ENCODE assay signal across 1 cellular context in the genomic region with DNA sequence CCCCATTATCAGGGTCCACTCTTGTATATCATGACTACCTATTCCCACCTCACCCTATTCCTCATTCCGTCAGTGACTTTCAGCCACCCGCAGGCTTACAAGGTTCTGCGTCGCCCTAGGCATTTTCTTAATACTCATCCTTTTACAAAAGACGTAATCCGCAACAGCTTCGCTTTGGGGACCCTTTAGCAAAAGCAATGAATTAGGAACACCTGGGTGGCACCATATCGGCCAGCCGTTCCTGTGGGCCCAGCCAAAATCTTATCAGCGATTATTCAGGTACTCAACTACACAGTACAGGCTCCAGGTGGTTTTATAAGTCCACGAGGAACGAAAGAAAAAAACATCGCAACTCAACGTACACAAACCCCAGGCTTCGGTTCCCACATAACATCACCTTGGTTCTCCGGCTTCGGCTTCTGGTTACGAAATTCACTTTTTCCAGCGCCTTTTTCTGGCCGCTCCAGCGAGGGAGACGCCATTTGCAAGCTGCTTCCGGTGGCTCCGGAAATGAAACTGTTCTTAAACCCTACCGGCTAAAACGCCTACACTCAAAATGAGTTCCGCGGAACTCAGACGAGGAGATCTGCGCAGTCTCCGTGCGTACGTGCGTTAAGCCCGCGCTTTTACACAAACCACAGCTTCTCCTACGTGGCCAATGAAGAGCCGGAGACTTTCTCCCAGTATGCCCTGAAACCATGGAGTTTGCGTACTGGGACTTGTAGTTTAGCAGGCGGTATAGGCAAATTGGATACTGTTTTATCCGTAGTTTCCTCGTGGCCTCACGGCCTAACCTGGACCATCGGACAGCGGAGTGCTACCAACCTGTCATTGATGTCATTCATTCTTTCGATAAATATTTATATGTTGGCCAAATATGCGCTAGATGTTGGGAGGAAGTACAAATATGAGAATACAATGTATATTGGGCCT.
TF ChIP-seq lines count a peak whose summit lies in the region.

A gene (minus strand): TSS at position 494 of the 933 bp plus-strand sequence. CDS start 12 bp downstream, at position 482.

TF ChIP-seq in HepG2, 621 proteins besides CTCF, POLR2A, EP300 and RAD21 (continued from another document and continues in another):
- TF ChIP-seq, protein P1, sequence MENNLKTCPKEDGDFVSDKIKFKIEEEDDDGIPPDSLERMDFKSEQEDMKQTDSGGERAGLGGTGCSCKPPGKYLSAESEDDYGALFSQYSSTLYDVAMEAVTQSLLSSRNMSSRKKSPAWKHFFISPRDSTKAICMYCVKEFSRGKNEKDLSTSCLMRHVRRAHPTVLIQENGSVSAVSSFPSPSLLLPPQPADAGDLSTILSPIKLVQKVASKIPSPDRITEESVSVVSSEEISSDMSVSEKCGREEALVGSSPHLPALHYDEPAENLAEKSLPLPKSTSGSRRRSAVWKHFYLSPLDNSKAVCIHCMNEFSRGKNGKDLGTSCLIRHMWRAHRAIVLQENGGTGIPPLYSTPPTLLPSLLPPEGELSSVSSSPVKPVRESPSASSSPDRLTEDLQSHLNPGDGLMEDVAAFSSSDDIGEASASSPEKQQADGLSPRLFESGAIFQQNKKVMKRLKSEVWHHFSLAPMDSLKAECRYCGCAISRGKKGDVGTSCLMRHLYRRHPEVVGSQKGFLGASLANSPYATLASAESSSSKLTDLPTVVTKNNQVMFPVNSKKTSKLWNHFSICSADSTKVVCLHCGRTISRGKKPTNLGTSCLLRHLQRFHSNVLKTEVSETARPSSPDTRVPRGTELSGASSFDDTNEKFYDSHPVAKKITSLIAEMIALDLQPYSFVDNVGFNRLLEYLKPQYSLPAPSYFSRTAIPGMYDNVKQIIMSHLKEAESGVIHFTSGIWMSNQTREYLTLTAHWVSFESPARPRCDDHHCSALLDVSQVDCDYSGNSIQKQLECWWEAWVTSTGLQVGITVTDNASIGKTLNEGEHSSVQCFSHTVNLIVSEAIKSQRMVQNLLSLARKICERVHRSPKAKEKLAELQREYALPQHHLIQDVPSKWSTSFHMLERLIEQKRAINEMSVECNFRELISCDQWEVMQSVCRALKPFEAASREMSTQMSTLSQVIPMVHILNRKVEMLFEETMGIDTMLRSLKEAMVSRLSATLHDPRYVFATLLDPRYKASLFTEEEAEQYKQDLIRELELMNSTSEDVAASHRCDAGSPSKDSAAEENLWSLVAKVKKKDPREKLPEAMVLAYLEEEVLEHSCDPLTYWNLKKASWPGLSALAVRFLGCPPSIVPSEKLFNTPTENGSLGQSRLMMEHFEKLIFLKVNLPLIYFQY (CRISPR knock-in tag; IDR thresholded peaks at IDR 0.05; ENCODE audit: borderline replicate concordance): peak; percentile 43; the same call in 1 of the 2 replicates
- TF ChIP-seq MIER2 (CRISPR knock-in tag; IDR thresholded peaks at IDR 0.05): peak; percentile 77; the same call in 1 of the 2 replicates
- no peak for TF ChIP-seq ZNF7 (CRISPR knock-in tag; IDR thresholded peaks at IDR 0.05)
- TF ChIP-seq HDAC6 (IDR thresholded peaks at IDR 0.05; ENCODE audit: low read depth, low read length): no peak; the same call in 1 of the 2 replicates
- TF ChIP-seq NCOA1 (CRISPR knock-in tag; IDR thresholded peaks at IDR 0.05): peak; percentile 73
- peak; percentile 80; the same call in 1 of the 2 replicates for TF ChIP-seq ZNF766 (CRISPR knock-in tag; IDR thresholded peaks at IDR 0.05; ENCODE audit: borderline replicate concordance)
- no peak for TF ChIP-seq ZNF468 (CRISPR knock-in tag; IDR thresholded peaks at IDR 0.05)
- TF ChIP-seq, protein P2, sequence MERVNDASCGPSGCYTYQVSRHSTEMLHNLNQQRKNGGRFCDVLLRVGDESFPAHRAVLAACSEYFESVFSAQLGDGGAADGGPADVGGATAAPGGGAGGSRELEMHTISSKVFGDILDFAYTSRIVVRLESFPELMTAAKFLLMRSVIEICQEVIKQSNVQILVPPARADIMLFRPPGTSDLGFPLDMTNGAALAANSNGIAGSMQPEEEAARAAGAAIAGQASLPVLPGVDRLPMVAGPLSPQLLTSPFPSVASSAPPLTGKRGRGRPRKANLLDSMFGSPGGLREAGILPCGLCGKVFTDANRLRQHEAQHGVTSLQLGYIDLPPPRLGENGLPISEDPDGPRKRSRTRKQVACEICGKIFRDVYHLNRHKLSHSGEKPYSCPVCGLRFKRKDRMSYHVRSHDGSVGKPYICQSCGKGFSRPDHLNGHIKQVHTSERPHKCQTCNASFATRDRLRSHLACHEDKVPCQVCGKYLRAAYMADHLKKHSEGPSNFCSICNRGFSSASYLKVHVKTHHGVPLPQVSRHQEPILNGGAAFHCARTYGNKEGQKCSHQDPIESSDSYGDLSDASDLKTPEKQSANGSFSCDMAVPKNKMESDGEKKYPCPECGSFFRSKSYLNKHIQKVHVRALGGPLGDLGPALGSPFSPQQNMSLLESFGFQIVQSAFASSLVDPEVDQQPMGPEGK (CRISPR knock-in tag; IDR thresholded peaks at IDR 0.05): no peak
- TF ChIP-seq TBP (CRISPR knock-in tag; IDR thresholded peaks at IDR 0.05): no peak
- peak in 1 of 2 experiments; percentile 95; a peak in 2 of 4 replicates for TF ChIP-seq KLF16 (CRISPR knock-in tag; IDR thresholded peaks at IDR 0.05)
- no peak for TF ChIP-seq ZNF768 (CRISPR knock-in tag; IDR thresholded peaks at IDR 0.05)
- TF ChIP-seq JARID2 (CRISPR knock-in tag; IDR thresholded peaks at IDR 0.05; ENCODE audit: insufficient replicate concordance): no peak
- no peak for TF ChIP-seq SRSF9 (IDR thresholded peaks at IDR 0.05; ENCODE audit: borderline replicate concordance, insufficient read depth, low read depth, low read length, poor library complexity, severe bottlenecking)
- TF ChIP-seq ZC3H4 (CRISPR knock-in tag; IDR thresholded peaks at IDR 0.05; ENCODE audit: borderline replicate concordance): no peak
- TF ChIP-seq, protein P3, sequence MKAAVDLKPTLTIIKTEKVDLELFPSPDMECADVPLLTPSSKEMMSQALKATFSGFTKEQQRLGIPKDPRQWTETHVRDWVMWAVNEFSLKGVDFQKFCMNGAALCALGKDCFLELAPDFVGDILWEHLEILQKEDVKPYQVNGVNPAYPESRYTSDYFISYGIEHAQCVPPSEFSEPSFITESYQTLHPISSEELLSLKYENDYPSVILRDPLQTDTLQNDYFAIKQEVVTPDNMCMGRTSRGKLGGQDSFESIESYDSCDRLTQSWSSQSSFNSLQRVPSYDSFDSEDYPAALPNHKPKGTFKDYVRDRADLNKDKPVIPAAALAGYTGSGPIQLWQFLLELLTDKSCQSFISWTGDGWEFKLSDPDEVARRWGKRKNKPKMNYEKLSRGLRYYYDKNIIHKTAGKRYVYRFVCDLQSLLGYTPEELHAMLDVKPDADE (CRISPR knock-in tag; IDR thresholded peaks at IDR 0.05): peak; percentile 41; the same call in 1 of the 2 replicates
- TF ChIP-seq, protein P4, sequence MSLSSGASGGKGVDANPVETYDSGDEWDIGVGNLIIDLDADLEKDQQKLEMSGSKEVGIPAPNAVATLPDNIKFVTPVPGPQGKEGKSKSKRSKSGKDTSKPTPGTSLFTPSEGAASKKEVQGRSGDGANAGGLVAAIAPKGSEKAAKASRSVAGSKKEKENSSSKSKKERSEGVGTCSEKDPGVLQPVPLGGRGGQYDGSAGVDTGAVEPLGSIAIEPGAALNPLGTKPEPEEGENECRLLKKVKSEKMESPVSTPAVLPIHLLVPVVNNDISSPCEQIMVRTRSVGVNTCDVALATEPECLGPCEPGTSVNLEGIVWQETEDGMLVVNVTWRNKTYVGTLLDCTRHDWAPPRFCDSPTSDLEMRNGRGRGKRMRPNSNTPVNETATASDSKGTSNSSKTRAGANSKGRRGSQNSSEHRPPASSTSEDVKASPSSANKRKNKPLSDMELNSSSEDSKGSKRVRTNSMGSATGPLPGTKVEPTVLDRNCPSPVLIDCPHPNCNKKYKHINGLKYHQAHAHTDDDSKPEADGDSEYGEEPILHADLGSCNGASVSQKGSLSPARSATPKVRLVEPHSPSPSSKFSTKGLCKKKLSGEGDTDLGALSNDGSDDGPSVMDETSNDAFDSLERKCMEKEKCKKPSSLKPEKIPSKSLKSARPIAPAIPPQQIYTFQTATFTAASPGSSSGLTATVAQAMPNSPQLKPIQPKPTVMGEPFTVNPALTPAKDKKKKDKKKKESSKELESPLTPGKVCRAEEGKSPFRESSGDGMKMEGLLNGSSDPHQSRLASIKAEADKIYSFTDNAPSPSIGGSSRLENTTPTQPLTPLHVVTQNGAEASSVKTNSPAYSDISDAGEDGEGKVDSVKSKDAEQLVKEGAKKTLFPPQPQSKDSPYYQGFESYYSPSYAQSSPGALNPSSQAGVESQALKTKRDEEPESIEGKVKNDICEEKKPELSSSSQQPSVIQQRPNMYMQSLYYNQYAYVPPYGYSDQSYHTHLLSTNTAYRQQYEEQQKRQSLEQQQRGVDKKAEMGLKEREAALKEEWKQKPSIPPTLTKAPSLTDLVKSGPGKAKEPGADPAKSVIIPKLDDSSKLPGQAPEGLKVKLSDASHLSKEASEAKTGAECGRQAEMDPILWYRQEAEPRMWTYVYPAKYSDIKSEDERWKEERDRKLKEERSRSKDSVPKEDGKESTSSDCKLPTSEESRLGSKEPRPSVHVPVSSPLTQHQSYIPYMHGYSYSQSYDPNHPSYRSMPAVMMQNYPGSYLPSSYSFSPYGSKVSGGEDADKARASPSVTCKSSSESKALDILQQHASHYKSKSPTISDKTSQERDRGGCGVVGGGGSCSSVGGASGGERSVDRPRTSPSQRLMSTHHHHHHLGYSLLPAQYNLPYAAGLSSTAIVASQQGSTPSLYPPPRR (CRISPR knock-in tag; IDR thresholded peaks at IDR 0.05; ENCODE audit: borderline replicate concordance): no peak
- peak; percentile 74 for TF ChIP-seq MED8 (CRISPR knock-in tag; IDR thresholded peaks at IDR 0.05; ENCODE audit: insufficient replicate concordance)
- peak; percentile 76; the same call in 1 of the 2 replicates for TF ChIP-seq TBX2 (CRISPR knock-in tag; IDR thresholded peaks at IDR 0.05; ENCODE audit: borderline replicate concordance)
- TF ChIP-seq, protein P5, sequence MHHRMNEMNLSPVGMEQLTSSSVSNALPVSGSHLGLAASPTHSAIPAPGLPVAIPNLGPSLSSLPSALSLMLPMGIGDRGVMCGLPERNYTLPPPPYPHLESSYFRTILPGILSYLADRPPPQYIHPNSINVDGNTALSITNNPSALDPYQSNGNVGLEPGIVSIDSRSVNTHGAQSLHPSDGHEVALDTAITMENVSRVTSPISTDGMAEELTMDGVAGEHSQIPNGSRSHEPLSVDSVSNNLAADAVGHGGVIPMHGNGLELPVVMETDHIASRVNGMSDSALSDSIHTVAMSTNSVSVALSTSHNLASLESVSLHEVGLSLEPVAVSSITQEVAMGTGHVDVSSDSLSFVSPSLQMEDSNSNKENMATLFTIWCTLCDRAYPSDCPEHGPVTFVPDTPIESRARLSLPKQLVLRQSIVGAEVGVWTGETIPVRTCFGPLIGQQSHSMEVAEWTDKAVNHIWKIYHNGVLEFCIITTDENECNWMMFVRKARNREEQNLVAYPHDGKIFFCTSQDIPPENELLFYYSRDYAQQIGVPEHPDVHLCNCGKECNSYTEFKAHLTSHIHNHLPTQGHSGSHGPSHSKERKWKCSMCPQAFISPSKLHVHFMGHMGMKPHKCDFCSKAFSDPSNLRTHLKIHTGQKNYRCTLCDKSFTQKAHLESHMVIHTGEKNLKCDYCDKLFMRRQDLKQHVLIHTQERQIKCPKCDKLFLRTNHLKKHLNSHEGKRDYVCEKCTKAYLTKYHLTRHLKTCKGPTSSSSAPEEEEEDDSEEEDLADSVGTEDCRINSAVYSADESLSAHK (CRISPR knock-in tag; IDR thresholded peaks at IDR 0.05; ENCODE audit: borderline replicate concordance): no peak
- TF ChIP-seq ZNF546 (CRISPR knock-in tag; conservative IDR thresholded peaks at IDR 0.05): peak; percentile 35; the same call in 1 of the 2 replicates
- TF ChIP-seq SIN3A (IDR thresholded peaks at IDR 0.05; ENCODE audit: borderline replicate concordance, low read depth, low read length): peak; percentile 81; the same call in 1 of the 2 replicates
- TF ChIP-seq ZNF720 (CRISPR knock-in tag; IDR thresholded peaks at IDR 0.05): no peak
- peak; percentile 89; the same call in 1 of the 2 replicates for TF ChIP-seq XBP1 (CRISPR knock-in tag; IDR thresholded peaks at IDR 0.05)
- 0 out of 2 replicates have a peak, but pooled peaks have one; percentile 43 for TF ChIP-seq FOXO1 (CRISPR knock-in tag; IDR thresholded peaks at IDR 0.05)
- TF ChIP-seq, protein P6, sequence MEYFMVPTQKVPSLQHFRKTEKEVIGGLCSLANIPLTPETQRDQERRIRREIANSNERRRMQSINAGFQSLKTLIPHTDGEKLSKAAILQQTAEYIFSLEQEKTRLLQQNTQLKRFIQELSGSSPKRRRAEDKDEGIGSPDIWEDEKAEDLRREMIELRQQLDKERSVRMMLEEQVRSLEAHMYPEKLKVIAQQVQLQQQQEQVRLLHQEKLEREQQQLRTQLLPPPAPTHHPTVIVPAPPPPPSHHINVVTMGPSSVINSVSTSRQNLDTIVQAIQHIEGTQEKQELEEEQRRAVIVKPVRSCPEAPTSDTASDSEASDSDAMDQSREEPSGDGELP (IDR thresholded peaks at IDR 0.05; ENCODE audit: borderline replicate concordance, low read depth): peak; percentile 60; the same call in 1 of the 2 replicates
- no peak for TF ChIP-seq ZNF570 (CRISPR knock-in tag; IDR thresholded peaks at IDR 0.05; ENCODE audit: borderline replicate concordance)
- no peak for TF ChIP-seq NFIB (CRISPR knock-in tag; IDR thresholded peaks at IDR 0.05; ENCODE audit: borderline replicate concordance)
- no peak for TF ChIP-seq NCOR1 (IDR thresholded peaks at IDR 0.05; ENCODE audit: borderline replicate concordance, low read length)
- TF ChIP-seq TOE1 (CRISPR knock-in tag; IDR thresholded peaks at IDR 0.05): 0 out of 2 replicates have a peak, but pooled peaks have one; percentile 73
- TF ChIP-seq ZNF83 (CRISPR knock-in tag; IDR thresholded peaks at IDR 0.05; ENCODE audit: borderline replicate concordance): 0 out of 2 replicates have a peak, but pooled peaks have one; percentile 51
- no peak for TF ChIP-seq PTBP1 (IDR thresholded peaks at IDR 0.05; ENCODE audit: low read depth, low read length, poor library complexity, severe bottlenecking)
- TF ChIP-seq GATAD1 (CRISPR knock-in tag; IDR thresholded peaks at IDR 0.05): peak; percentile 99
- TF ChIP-seq HCFC1 (IDR thresholded peaks at IDR 0.05; ENCODE audit: low read depth, low read length): peak; percentile 81
- peak; percentile 83; the same call in 1 of the 2 replicates for TF ChIP-seq ZNF20 (CRISPR knock-in tag; IDR thresholded peaks at IDR 0.05)
- TF ChIP-seq, protein P7, sequence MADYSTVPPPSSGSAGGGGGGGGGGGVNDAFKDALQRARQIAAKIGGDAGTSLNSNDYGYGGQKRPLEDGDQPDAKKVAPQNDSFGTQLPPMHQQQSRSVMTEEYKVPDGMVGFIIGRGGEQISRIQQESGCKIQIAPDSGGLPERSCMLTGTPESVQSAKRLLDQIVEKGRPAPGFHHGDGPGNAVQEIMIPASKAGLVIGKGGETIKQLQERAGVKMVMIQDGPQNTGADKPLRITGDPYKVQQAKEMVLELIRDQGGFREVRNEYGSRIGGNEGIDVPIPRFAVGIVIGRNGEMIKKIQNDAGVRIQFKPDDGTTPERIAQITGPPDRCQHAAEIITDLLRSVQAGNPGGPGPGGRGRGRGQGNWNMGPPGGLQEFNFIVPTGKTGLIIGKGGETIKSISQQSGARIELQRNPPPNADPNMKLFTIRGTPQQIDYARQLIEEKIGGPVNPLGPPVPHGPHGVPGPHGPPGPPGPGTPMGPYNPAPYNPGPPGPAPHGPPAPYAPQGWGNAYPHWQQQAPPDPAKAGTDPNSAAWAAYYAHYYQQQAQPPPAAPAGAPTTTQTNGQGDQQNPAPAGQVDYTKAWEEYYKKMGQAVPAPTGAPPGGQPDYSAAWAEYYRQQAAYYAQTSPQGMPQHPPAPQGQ (CRISPR knock-in tag; IDR thresholded peaks at IDR 0.05; ENCODE audit: borderline replicate concordance): no peak
